Comparison of ENCODE assay signal across 9 cellular contexts in genomic region chr21:34845521-34846213, GRCh38.
DNase-seq lines count a peak whose midpoint lies in the region; ATAC-seq and TF ChIP-seq lines count a peak whose summit lies in the region.
"Had no signal": no experiment of that assay in that cellular context is flagged by ENCODE, and none has a peak within 500 bp of the region (broad histone marks: within the 10 kb centered on the region; RNA-seq: fewer than 3 reads in every experiment).

No MANE protein-coding gene starts in this region.

- no peak overlapping the region for H3K4me3 ChIP-seq in BLaER1
- no peak overlapping the region for H3K4me3 ChIP-seq in choroid plexus epithelial cell (ENCODE audit: low read depth, low read length)
- no peak overlapping the region for H3K4me3 ChIP-seq in HAP-1

- H3K36me3 ChIP-seq in BLaER1 (peaks cover 93% of the 10 kb centered on the region), HAP-1 (replicated peaks) (no peaks in the 10 kb centered on the region)

- H3K9me3 Mint-ChIP-seq in nephron: no peaks in the 10 kb centered on the region

- H3K27ac Mint-ChIP-seq in nephron: peak overlapping the region; percentile 89 to 98 (median 92)

- H3K36me3 Mint-ChIP-seq in nephron (ENCODE audit: low read depth): no peaks in the 10 kb centered on the region

- H3K4me2 ChIP-seq in BLaER1: peak overlapping the region; percentile 21; the same call in 1 of the 2 replicates

- in situ Hi-C loops in HAP-1 (cut with MboI; ENCODE audit: low sequenced_read_pairs): no loop called here

- peak; percentile 86 for ATAC-seq in GM19023 (IDR thresholded peaks at IDR 0.05; ENCODE audit: unreplicated experiment)
- peak; percentile 79 for ATAC-seq in HG03108 (IDR thresholded peaks at IDR 0.05; ENCODE audit: unreplicated experiment)

- DNase-seq in RPMI7951 (ENCODE audit: low read depth) (peak; percentile 90), choroid plexus epithelial cell (ENCODE audit: low read depth) (peak; percentile 94), erythroblast (lab: John Stamatoyannopoulos, UW) (no peak), HAP-1 (ENCODE audit: low spot score in 2 of 2) (no peak)

- H3K4me1 ChIP-seq in BLaER1 (peaks cover 51% of the 10 kb centered on the region), HAP-1 (no peaks in the 10 kb centered on the region)
- H3K4me1 ChIP-seq: parathyroid adenoma had no signal

- H3K9me3 ChIP-seq in BLaER1: no peaks in the 10 kb centered on the region
- H3K9me3 ChIP-seq in HAP-1: no peaks in the 10 kb centered on the region

- H3K27me3 ChIP-seq in BLaER1 (no peaks in the 10 kb centered on the region), HAP-1 (ENCODE audit: low read depth) (no peaks in the 10 kb centered on the region)

- no peak for TF ChIP-seq CTCF in choroid plexus epithelial cell (conservative IDR thresholded peaks at IDR 0.05; ENCODE audit: low read depth, low read length)
- TF ChIP-seq CTCF in nephron (IDR thresholded peaks at IDR 0.05; ENCODE audit: unreplicated experiment in 3 of 3): no peak

- peak overlapping the region; percentile 6 to 54 (median 44) for H3K4me3 Mint-ChIP-seq in nephron

- H3K9ac ChIP-seq in BLaER1: no peak overlapping the region
- H3K9ac ChIP-seq: parathyroid adenoma had no signal

- peaks cover 4% of the 10 kb centered on the region for H3K27me3 Mint-ChIP-seq in nephron (ENCODE audit: low read depth)

- peaks cover 95% of the 10 kb centered on the region for H4K20me1 ChIP-seq in BLaER1

- TF ChIP-seq POLR2A in erythroblast (IDR thresholded peaks at IDR 0.05; ENCODE audit: low read length): no peak

- H3K4me1 Mint-ChIP-seq in nephron: peaks cover 53% of the 10 kb centered on the region

- peak overlapping the region; percentile 27; the same call in 1 of the 2 replicates for H3K27ac ChIP-seq in BLaER1

Comparison
In these comparisons a context has a peak if more than half of its experiments do, and no peak if none do; other contexts are left out.
1. DNase-seq: peak in RPMI7951 (single experiment) and choroid plexus epithelial cell (single experiment); none in erythroblast (0 of 2) and HAP-1 (0 of 2).